In genomic region chr6:22227824-22228610, GRCh38 we compare ENCODE assay signal across 14 cellular contexts.
"Had no signal": no experiment of that assay in that cellular context is flagged by ENCODE, and none has a peak within 500 bp of the region (broad histone marks: within the 10 kb centered on the region; RNA-seq: fewer than 3 reads in every experiment).

No MANE protein-coding gene starts in this region.

- H3K27ac ChIP-seq: cardiac muscle cell, esophagus muscularis mucosa, gastrocnemius medialis, VCaP had no signal

- H3K36me3 ChIP-seq: cardiac muscle cell, esophagus muscularis mucosa, gastrocnemius medialis had no signal

- FAIRE-seq: endometrium had no signal

- ATAC-seq: gastrocnemius medialis; left cardiac atrium; stimulated activated naive CD8-positive, alpha-beta T cell treated with anti-CD3 and anti-CD28 coated beads, Interleukin-15, Interleukin-2, amounts not matched to agents 100 U/mL and 50 U/mL, for 24 hours had no signal

- H3K4me1 ChIP-seq: esophagus muscularis mucosa, gastrocnemius medialis had no signal

- H3K9me3 ChIP-seq: esophagus muscularis mucosa, gastrocnemius medialis had no signal

- H3K27me3 ChIP-seq: cardiac muscle cell, esophagus muscularis mucosa, gastrocnemius medialis had no signal

- H3K4me3 ChIP-seq: cardiac muscle cell, esophagus muscularis mucosa, gastrocnemius medialis, lung had no signal

- DNase-seq: activated CD4-positive, alpha-beta T cell treated with anti-CD3 and anti-CD28 coated beads for 1 hour; activated CD4-positive, alpha-beta T cell treated with anti-CD3 and anti-CD28 coated beads, Interleukin-2, amount 50 U/mL, for 4 hours; activated naive CD4-positive, alpha-beta T cell treated with anti-CD3 and anti-CD28 coated beads for 36 hours; activated T-cell treated with anti-CD3 and anti-CD28 coated beads, Interleukin-2, amount 50 U/mL, for 1 hour; gastrocnemius medialis; left cardiac atrium; stimulated activated CD4-positive, alpha-beta T cell treated with anti-CD3 and anti-CD28 coated beads, Interleukin-15, amount 100 ng/mL, for 24 hours; stimulated activated CD4-positive, alpha-beta T cell treated with anti-CD3 and anti-CD28 coated beads, Interleukin-4, amount 100 ng/mL, for 1 hour; stimulated activated naive CD8-positive, alpha-beta T cell treated with anti-CD3 and anti-CD28 coated beads, Interleukin-15, Interleukin-2, amounts not matched to agents 100 U/mL and 50 U/mL, for 24 hours had no signal
